ENCODE assay signal across 9 cellular contexts in the genomic region with DNA sequence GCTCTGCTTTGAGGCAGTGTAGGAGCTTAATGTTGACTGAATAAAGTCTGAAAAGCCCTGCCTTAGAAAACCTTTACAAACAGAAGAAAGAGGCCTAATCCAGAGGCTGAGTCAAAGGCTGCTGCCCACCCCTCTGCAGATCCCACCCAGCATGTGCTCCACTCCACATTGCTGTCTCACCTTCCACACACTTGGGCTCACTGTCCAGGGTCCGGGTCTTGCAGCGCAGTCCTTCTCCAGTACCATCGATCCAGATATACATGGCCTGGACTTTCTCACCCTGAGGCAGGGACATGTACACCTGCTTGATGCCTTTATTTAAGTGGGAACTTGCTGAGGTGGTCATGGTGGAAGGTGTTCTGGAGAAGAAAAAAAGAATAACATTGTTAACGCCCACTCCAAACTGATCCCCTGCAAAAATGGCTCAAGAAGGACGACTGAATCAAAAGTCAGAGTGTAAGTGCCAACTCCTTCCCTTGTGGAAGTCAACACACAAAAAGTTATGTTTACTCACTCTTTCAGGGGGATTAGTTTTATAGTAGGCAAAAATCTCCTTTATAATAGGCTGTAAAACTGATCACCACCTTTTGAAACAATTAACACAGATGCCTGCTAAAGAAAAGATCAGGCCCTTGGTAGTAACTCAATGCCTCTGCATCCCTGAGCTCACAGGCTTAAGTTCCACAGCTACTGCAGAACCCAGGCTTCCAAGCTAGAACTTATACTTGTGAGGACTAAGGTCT. TPM values are rescaled to one million over a fixed set of nuclear protein-coding genes. Genes with fewer than 3 reads are reported as not detected.
DNase-seq lines count a peak whose midpoint lies in the region; ATAC-seq and TF ChIP-seq lines count a peak whose summit lies in the region.
"Had no signal": no experiment of that assay in that cellular context is flagged by ENCODE, and none has a peak within 500 bp of the region (broad histone marks: within the 10 kb centered on the region; RNA-seq: fewer than 3 reads in every experiment).

No MANE protein-coding gene starts in this region.

- H3K23ac ChIP-seq in trophoblast cell (ENCODE audit: low read length) = no peak overlapping the region

- H4K8ac ChIP-seq in trophoblast cell (ENCODE audit: low read depth, low read length) = no peak overlapping the region

- peaks cover 12% of the 10 kb centered on the region for H3K79me1 ChIP-seq in trophoblast cell (ENCODE audit: low read length)

- no peak overlapping the region for H4K91ac ChIP-seq in trophoblast cell (ENCODE audit: low read depth, low read length)

- no peak overlapping the region for H3K18ac ChIP-seq in trophoblast cell (ENCODE audit: low read length)

- no peak for DNase-seq in CD4-positive, alpha-beta memory T cell
- DNase-seq in Peyer's patch = no peak
- DNase-seq in foreskin fibroblast = no peak
- no peak for DNase-seq in trophoblast cell
- DNase-seq in NCI-H446 (lab: John Stamatoyannopoulos, UW) = no peak
- DNase-seq: mucosa of descending colon had no signal

- no peak overlapping the region for H2BK120ac ChIP-seq in trophoblast cell (ENCODE audit: insufficient read depth, low read length, poor library complexity)

- no CpG with 5 or more reads among the region's 5 CpGs for WGBS in trophoblast cell (ENCODE audit: extremely low coverage, insufficient coverage, insufficient read length)

- no peaks in the 10 kb centered on the region for H3K9me3 Mint-ChIP-seq in CD4-positive, alpha-beta memory T cell

- H3K9ac ChIP-seq in trophoblast cell (ENCODE audit: low read length) = no peak overlapping the region

- no peak overlapping the region for H2BK5ac ChIP-seq in trophoblast cell (ENCODE audit: low read depth, low read length, poor library complexity)

- no peak for ATAC-seq in HG03565 (IDR thresholded peaks at IDR 0.05; ENCODE audit: unreplicated experiment)
- no peak for ATAC-seq in HG02981 (IDR thresholded peaks at IDR 0.05; ENCODE audit: unreplicated experiment)
- no peak for ATAC-seq in HG03097 (IDR thresholded peaks at IDR 0.05; ENCODE audit: low FRiP score, unreplicated experiment)
- ATAC-seq: mucosa of descending colon had no signal

- peaks cover 34 to 57% of the 10 kb centered on the region in 2 donors for H3K36me3 Mint-ChIP-seq in CD4-positive, alpha-beta memory T cell

- CTCF ChIA-PET in CD4-positive, alpha-beta memory T cell (lab: Charles Lee; ENCODE audit: partially characterized antibody) = interaction anchor here (1.6 to 2.6 kb wide), 5 partner anchors 7 to 303 kb away, joined by 5 to 20 read pairs (median 9); no protein-coding TSS in a partner anchor

- H3K4me1 ChIP-seq in CD4-positive, alpha-beta memory T cell (ENCODE audit: insufficient read depth, low read length) = peaks cover 27% of the 10 kb centered on the region
- peaks cover 0 to 16% (median 4%) of the 10 kb centered on the region in 4 donors for H3K4me1 ChIP-seq in Peyer's patch
- peaks cover 0 to 7% of the 10 kb centered on the region in 2 experiments for H3K4me1 ChIP-seq in trophoblast cell (ENCODE audit: control insufficient read depth in 1 of 2, insufficient read depth in 2 of 2, low read length in 2 of 2)

- H3K36me3 ChIP-seq in CD4-positive, alpha-beta memory T cell (ENCODE audit: insufficient read depth, low read length) = peaks cover 40% of the 10 kb centered on the region
- H3K36me3 ChIP-seq in Peyer's patch = peaks cover 0 to 50% (median 0%) of the 10 kb centered on the region in 3 donors
- peaks cover 24 to 43% of the 10 kb centered on the region in 2 experiments for H3K36me3 ChIP-seq in trophoblast cell (ENCODE audit: control insufficient read depth in 1 of 2, insufficient read depth in 2 of 2, low read length in 2 of 2)

- H3K27ac Mint-ChIP-seq in CD4-positive, alpha-beta memory T cell = peak overlapping the region; percentile 5 to 93 (median 83)

- POLR2A ChIA-PET in CD4-positive, alpha-beta memory T cell (lab: Charles Lee; ENCODE audit: partially characterized antibody) = interaction anchor here (0.5 to 4.8 kb wide), 2 partner anchors 48 to 302 kb away, joined by 3 to 37 read pairs; no protein-coding TSS in a partner anchor

- H2BK12ac ChIP-seq in trophoblast cell (ENCODE audit: low read length) = no peak overlapping the region

- H3K4ac ChIP-seq in trophoblast cell (ENCODE audit: low read depth, low read length) = no peak overlapping the region

- no peak overlapping the region for H3K27ac ChIP-seq in CD4-positive, alpha-beta memory T cell (ENCODE audit: low read depth, low read length)
- H3K27ac ChIP-seq in Peyer's patch (peak overlapping the region in 3 of 4 donors; percentile 89 to 96 (median 90)), trophoblast cell (ENCODE audit: low read depth, low read length) (no peak overlapping the region)

- peaks cover 1 to 2% of the 10 kb centered on the region in 2 donors for H3K27me3 Mint-ChIP-seq in CD4-positive, alpha-beta memory T cell

- H3K27me3 ChIP-seq in CD4-positive, alpha-beta memory T cell (ENCODE audit: insufficient read depth, low read length) = no peaks in the 10 kb centered on the region
- H3K27me3 ChIP-seq in Peyer's patch (no peaks in the 10 kb centered on the region), trophoblast cell (ENCODE audit: insufficient read depth, low read length) (no peaks in the 10 kb centered on the region)

- intact Hi-C loops in CD4-positive, alpha-beta memory T cell (cut with micrococcal nuclease) = no loop called here

- H3K4me1 Mint-ChIP-seq in CD4-positive, alpha-beta memory T cell = peaks cover 20 to 43% (median 30%) of the 10 kb centered on the region in 4 donors

- no peak for TF ChIP-seq POLR2A in Peyer's patch (IDR thresholded peaks at IDR 0.05)

- peak overlapping the region; percentile 36 to 97 (median 92) for H3K4me3 Mint-ChIP-seq in CD4-positive, alpha-beta memory T cell

- H4K12ac ChIP-seq in trophoblast cell (ENCODE audit: low read depth, low read length) = no peak overlapping the region

- peaks cover 24% of the 10 kb centered on the region for H3K79me2 ChIP-seq in trophoblast cell (ENCODE audit: control insufficient read depth, insufficient read depth, low read length, poor library complexity)

- H2AK5ac ChIP-seq in trophoblast cell (ENCODE audit: low read length) = no peak overlapping the region

- no peaks in the 10 kb centered on the region for H3K9me3 ChIP-seq in CD4-positive, alpha-beta memory T cell (ENCODE audit: control insufficient read depth in 1 of 2, low read length in 2 of 2)
- H3K9me3 ChIP-seq in Peyer's patch (no peaks in the 10 kb centered on the region), trophoblast cell (ENCODE audit: insufficient read depth, low read depth, low read length) (no peaks in the 10 kb centered on the region)
- H3K9me3 ChIP-seq: mucosa of descending colon had no signal

- peak overlapping the region; percentile 81 for H3K4me2 ChIP-seq in trophoblast cell (ENCODE audit: low read length)

- TF ChIP-seq CTCF in Peyer's patch (IDR thresholded peaks at IDR 0.05) = no peak
- no peak for TF ChIP-seq CTCF in foreskin fibroblast (IDR thresholded peaks at IDR 0.05; ENCODE audit: low read depth, low read length)

- H3K4me3 ChIP-seq in CD4-positive, alpha-beta memory T cell (ENCODE audit: low read length in 2 of 2) = no peak overlapping the region
- H3K4me3 ChIP-seq in Peyer's patch = peak overlapping the region; percentile 54 to 77 (median 66)
- peak overlapping the region; percentile 57 to 97 for H3K4me3 ChIP-seq in foreskin fibroblast (ENCODE audit: low read depth in 1 of 2, low read length in 2 of 2)
- no peak overlapping the region for H3K4me3 ChIP-seq in trophoblast cell (ENCODE audit: low read depth, low read length)

- no peak overlapping the region for H2AFZ ChIP-seq in trophoblast cell (ENCODE audit: insufficient read depth, low read length, poor library complexity)

- H3K14ac ChIP-seq in trophoblast cell (ENCODE audit: low read length) = no peak overlapping the region

RNA-seq across cellular contexts. Expression of gene GLUL, which starts 3.0 kb away (rescaled TPM):
- 10 to 100 TPM; 78.5 to 96.0 TPM for total RNA-seq in CD4-positive, alpha-beta memory T cell
- 10 to 100 TPM; 84.0 to 95.0 TPM for polyA plus RNA-seq in CD4-positive, alpha-beta memory T cell
- 100 to 1,000 TPM; 148 to 864 (median 443) TPM for total RNA-seq in Peyer's patch
- polyA plus RNA-seq in trophoblast cell (2013) = 122 and 127 TPM in 2 replicates

RNA-seq across cellular contexts. Expression of gene TEDDM1, which starts 11.9 kb away (rescaled TPM):
- total RNA-seq in CD4-positive, alpha-beta memory T cell = not detected
- not detected for polyA plus RNA-seq in CD4-positive, alpha-beta memory T cell
- not detected for total RNA-seq in Peyer's patch
- polyA plus RNA-seq in trophoblast cell (2013) = not detected in 2 replicates
- total RNA-seq: mucosa of descending colon had no signal

Comparison
In these comparisons a context has a peak if more than half of its experiments do, and no peak if none do; other contexts are left out.
1. H3K27ac ChIP-seq: peak in Peyer's patch (3 of 4); none in CD4-positive, alpha-beta memory T cell (single experiment) and trophoblast cell (single experiment).
2. H3K4me3 ChIP-seq: peak in Peyer's patch (4 of 4) and foreskin fibroblast (2 of 2); none in CD4-positive, alpha-beta memory T cell (0 of 2) and trophoblast cell (single experiment).